15 cellular contexts compared by ENCODE assay signal in genomic region chr2:43905871-43906270, GRCh38.
A peak's percentile ranks its signal among the peaks of the same experiment; 100 is the strongest.
DNase-seq lines count a peak whose midpoint lies in the region; ATAC-seq and TF ChIP-seq lines count a peak whose summit lies in the region.
"Had no signal": no experiment of that assay in that cellular context is flagged by ENCODE, and none has a peak within 500 bp of the region (broad histone marks: within the 10 kb centered on the region; RNA-seq: fewer than 3 reads in every experiment).

No MANE protein-coding gene starts in this region.

- no peak for DNase-seq in activated T-cell treated with anti-CD3 and anti-CD28 coated beads, Interleukin-2, amount 50 U/mL, for 24 hours
- no peak for DNase-seq in activated T-cell treated with anti-CD3 and anti-CD28 coated beads, Interleukin-2, amount 50 U/mL, for 4 hours
- DNase-seq in caudate nucleus (lab: John Stamatoyannopoulos, UW) (no peak), iris pigment epithelial cell (ENCODE audit: low read depth) (peak; percentile 46), lower leg skin (ENCODE audit: low spot score in 2 of 2) (no peak)
- no peak for DNase-seq in naive thymus-derived CD4-positive, alpha-beta T cell
- DNase-seq: CD4-positive, alpha-beta memory T cell; NCI-H345; NK-92 treated with Interleukin-12 subunit alpha and Interleukin-12 subunit beta, amount 100 ng/mL, for 24 hours; OCI-M1; RPMI8226 had no signal

- CTCF ChIA-PET in naive thymus-derived CD4-positive, alpha-beta T cell (lab: Charles Lee): no interaction called here

- TF ChIP-seq POLR2A in lower leg skin (IDR thresholded peaks at IDR 0.05): no peak

- H3K4me1 ChIP-seq in naive thymus-derived CD4-positive, alpha-beta T cell (ENCODE audit: control insufficient read depth in 2 of 2, insufficient read depth in 2 of 2, low read length in 2 of 2): no peaks in the 10 kb centered on the region

- no peak for TF ChIP-seq CTCF in lower leg skin (IDR thresholded peaks at IDR 0.05)

- peak overlapping the region; percentile 79 for H3K27ac Mint-ChIP-seq in activated T-cell treated with anti-CD3 and anti-CD28 coated beads, Interleukin-2, amount 50 U/mL, for 24 hours
- H3K27ac Mint-ChIP-seq in naive thymus-derived CD4-positive, alpha-beta T cell: no peak overlapping the region

- ATAC-seq in activated T-cell treated with anti-CD3 and anti-CD28 coated beads, Interleukin-2, amount 50 U/mL, for 4 hours: no peak
- no peak for ATAC-seq in naive thymus-derived CD4-positive, alpha-beta T cell
- ATAC-seq in GM19395 (IDR thresholded peaks at IDR 0.05; ENCODE audit: unreplicated experiment): no peak
- no peak for ATAC-seq in HG03108 (IDR thresholded peaks at IDR 0.05; ENCODE audit: unreplicated experiment)

- no peaks in the 10 kb centered on the region for H3K9me3 Mint-ChIP-seq in activated T-cell treated with anti-CD3 and anti-CD28 coated beads, Interleukin-2, amount 50 U/mL, for 24 hours
- H3K9me3 Mint-ChIP-seq in activated T-cell treated with anti-CD3 and anti-CD28 coated beads, Interleukin-2, amount 50 U/mL, for 4 hours: no peaks in the 10 kb centered on the region
- no peaks in the 10 kb centered on the region for H3K9me3 Mint-ChIP-seq in naive thymus-derived CD4-positive, alpha-beta T cell
- H3K9me3 Mint-ChIP-seq: CD4-positive, alpha-beta memory T cell had no signal

- H3K4me1 Mint-ChIP-seq in activated T-cell treated with anti-CD3 and anti-CD28 coated beads, Interleukin-2, amount 50 U/mL, for 24 hours (ENCODE audit: low read depth): peaks cover 25% of the 10 kb centered on the region
- H3K4me1 Mint-ChIP-seq in activated T-cell treated with anti-CD3 and anti-CD28 coated beads, Interleukin-2, amount 50 U/mL, for 4 hours (ENCODE audit: low read depth): peaks cover 7% of the 10 kb centered on the region
- peaks cover 0 to 3% (median 0%) of the 10 kb centered on the region in 7 donors for H3K4me1 Mint-ChIP-seq in naive thymus-derived CD4-positive, alpha-beta T cell

- H3K36me3 ChIP-seq in naive thymus-derived CD4-positive, alpha-beta T cell (ENCODE audit: control insufficient read depth in 2 of 3, insufficient read depth in 3 of 3, low read length in 3 of 3): peaks cover 0 to 31% (median 4%) of the 10 kb centered on the region in 3 experiments

- no peaks in the 10 kb centered on the region for H3K27me3 Mint-ChIP-seq in activated T-cell treated with anti-CD3 and anti-CD28 coated beads, Interleukin-2, amount 50 U/mL, for 24 hours
- H3K27me3 Mint-ChIP-seq in activated T-cell treated with anti-CD3 and anti-CD28 coated beads, Interleukin-2, amount 50 U/mL, for 4 hours (ENCODE audit: low read depth): no peaks in the 10 kb centered on the region
- H3K27me3 Mint-ChIP-seq in naive thymus-derived CD4-positive, alpha-beta T cell: no peaks in the 10 kb centered on the region
- H3K27me3 Mint-ChIP-seq: CD4-positive, alpha-beta memory T cell had no signal

- intact Hi-C loops in naive thymus-derived CD4-positive, alpha-beta T cell (cut with micrococcal nuclease): no loop called here
- intact Hi-C loops in lower leg skin (cut with DNase I; ENCODE audit: low total_unique reads): no loop called here

- WGBS in lower leg skin, 2 donors: 90 to 93% methylated on average over 5 of the region's 5 CpGs

- no peaks in the 10 kb centered on the region for H3K27me3 ChIP-seq in naive thymus-derived CD4-positive, alpha-beta T cell (ENCODE audit: control insufficient read depth in 2 of 2, insufficient read depth in 2 of 2, low read length in 2 of 2)

- peaks cover 92% of the 10 kb centered on the region for H3K36me3 Mint-ChIP-seq in activated T-cell treated with anti-CD3 and anti-CD28 coated beads, Interleukin-2, amount 50 U/mL, for 24 hours (ENCODE audit: low read depth)
- peaks cover 43% of the 10 kb centered on the region for H3K36me3 Mint-ChIP-seq in activated T-cell treated with anti-CD3 and anti-CD28 coated beads, Interleukin-2, amount 50 U/mL, for 4 hours (ENCODE audit: insufficient read depth)
- peaks cover 7 to 40% (median 23%) of the 10 kb centered on the region in 5 donors for H3K36me3 Mint-ChIP-seq in naive thymus-derived CD4-positive, alpha-beta T cell

- no peaks in the 10 kb centered on the region for H3K9me3 ChIP-seq in naive thymus-derived CD4-positive, alpha-beta T cell (ENCODE audit: control insufficient read depth in 2 of 3, low read length in 3 of 3)
- H3K9me3 ChIP-seq: HAP-1 had no signal

- H3K27ac ChIP-seq in caudate nucleus (ENCODE audit: low read depth, low read length): peak overlapping the region; percentile 58
- H3K27ac ChIP-seq in naive thymus-derived CD4-positive, alpha-beta T cell (ENCODE audit: low read depth, low read length): no peak overlapping the region
- H3K27ac ChIP-seq: 22Rv1 had no signal

- POLR2A ChIA-PET in naive thymus-derived CD4-positive, alpha-beta T cell (lab: Charles Lee): interaction anchor here (1.5 kb wide), 1 partner anchor 85 kb away, joined by 3 read pairs; no protein-coding TSS in a partner anchor

- no peak overlapping the region for H3K4me3 ChIP-seq in naive thymus-derived CD4-positive, alpha-beta T cell (ENCODE audit: low read length)
- H3K4me3 ChIP-seq in lower leg skin (ENCODE audit: low read depth, poor library complexity, severe bottlenecking): no peak overlapping the region
- H3K4me3 ChIP-seq: HAP-1 had no signal

- no peak overlapping the region for H3K4me3 Mint-ChIP-seq in activated T-cell treated with anti-CD3 and anti-CD28 coated beads, Interleukin-2, amount 50 U/mL, for 24 hours
- H3K4me3 Mint-ChIP-seq in activated T-cell treated with anti-CD3 and anti-CD28 coated beads, Interleukin-2, amount 50 U/mL, for 4 hours: no peak overlapping the region
- H3K4me3 Mint-ChIP-seq in naive thymus-derived CD4-positive, alpha-beta T cell: no peak overlapping the region
- H3K4me3 Mint-ChIP-seq: CD4-positive, alpha-beta memory T cell had no signal
